Comparison of ENCODE assay signal across 8 cellular contexts in genomic region chr6:29964904-29965872, GRCh38. TPM values are rescaled to one million over a fixed set of nuclear protein-coding genes. Genes with fewer than 3 reads are reported as not detected.
DNase-seq lines count a peak whose midpoint lies in the region; ATAC-seq and TF ChIP-seq lines count a peak whose summit lies in the region.

No MANE protein-coding gene starts in this region.

- no peaks in the 10 kb centered on the region for H3K36me3 Mint-ChIP-seq in neural crest cell (ENCODE audit: low read depth)

- TF ChIP-seq CTCF in DOHH2 (IDR thresholded peaks at IDR 0.05; ENCODE audit: low read depth, low read length, poor library complexity, severe bottlenecking) (no peak), RWPE2 (IDR thresholded peaks at IDR 0.05; ENCODE audit: poor library complexity, severe bottlenecking) (no peak), neural crest cell (conservative IDR thresholded peaks at IDR 0.05) (no peak), suprapubic skin (IDR thresholded peaks at IDR 0.05) (no peak)

- in situ Hi-C loops in GM23248 (cut with MboI), result no loop called here

- H3K79me2 ChIP-seq in DOHH2 (ENCODE audit: control insufficient read depth, low read length), result no peaks in the 10 kb centered on the region
- no peaks in the 10 kb centered on the region for H3K79me2 ChIP-seq in GM23248 (ENCODE audit: insufficient read depth)

- H3K9ac ChIP-seq in GM23248, result peak overlapping the region; percentile 73

- 2% methylated on average over 9 of the region's 9 CpGs for WGBS in GM23248 (ENCODE audit: low coverage in 1 of 2, low lambda C conversion rate in 2 of 2, missing lambda C conversion rate in 2 of 2), 2 experiments
- WGBS in suprapubic skin, result 3% methylated on average over 9 of the region's 9 CpGs

- peak overlapping the region; percentile 98 for H3K27ac Mint-ChIP-seq in neural crest cell (ENCODE audit: unreplicated experiment)

- no peaks in the 10 kb centered on the region for H3K27me3 Mint-ChIP-seq in neural crest cell (ENCODE audit: low read depth)

- H3K9me3 Mint-ChIP-seq in neural crest cell, result no peaks in the 10 kb centered on the region

- DNase-seq in GM23248 (peak; percentile 90), LHCN-M2 (ENCODE audit: low read depth) (peak; percentile 96), RWPE2 (ENCODE audit: low spot score) (no peak), fibroblast of the conjunctiva (ENCODE audit: low read depth) (peak; percentile 65), neural crest cell (ENCODE audit: low read depth, low spot score) (no peak), suprapubic skin (ENCODE audit: low spot score in 2 of 2) (peak in 1 of 2 donors; percentile 84)
- peak; percentile 88 for DNase-seq in activated effector memory CD4-positive, alpha-beta T cell treated with anti-CD3 and anti-CD28 coated beads, Interleukin-2, amount 50 U/mL, for 16 hours

- H3K4me3 Mint-ChIP-seq in neural crest cell, result peak overlapping the region; percentile 75

- ATAC-seq in RWPE2 (ENCODE audit: low read depth), result peak; percentile 88

- peak overlapping the region; percentile 73 for H2AFZ ChIP-seq in GM23248

- H3K27me3 ChIP-seq in DOHH2 (ENCODE audit: control insufficient read depth, low read length) (no peaks in the 10 kb centered on the region), GM23248 (replicated peaks; ENCODE audit: insufficient read depth) (no peaks in the 10 kb centered on the region), RWPE2 (ENCODE audit: insufficient read depth, poor library complexity, severe bottlenecking) (no peaks in the 10 kb centered on the region), suprapubic skin (no peaks in the 10 kb centered on the region)

- H3K4me3 ChIP-seq in DOHH2 (ENCODE audit: low read length), result peak overlapping the region; percentile 69
- peak overlapping the region; percentile 69 for H3K4me3 ChIP-seq in GM23248
- H3K4me3 ChIP-seq in RWPE2 (ENCODE audit: severe bottlenecking), result peak overlapping the region; percentile 2
- peak overlapping the region; percentile 39 for H3K4me3 ChIP-seq in suprapubic skin

- no peaks in the 10 kb centered on the region for H3K36me3 ChIP-seq in DOHH2 (ENCODE audit: control insufficient read depth, low read length)
- no peaks in the 10 kb centered on the region for H3K36me3 ChIP-seq in GM23248 (ENCODE audit: low read depth)
- H3K36me3 ChIP-seq in RWPE2 (ENCODE audit: low read depth), result no peaks in the 10 kb centered on the region
- H3K36me3 ChIP-seq in suprapubic skin, result no peaks in the 10 kb centered on the region

- TF ChIP-seq POLR2A in suprapubic skin (IDR thresholded peaks at IDR 0.05), result no peak

- no peaks in the 10 kb centered on the region for H4K20me1 ChIP-seq in DOHH2 (ENCODE audit: control insufficient read depth, insufficient read depth, low read depth, low read length)
- no peaks in the 10 kb centered on the region for H4K20me1 ChIP-seq in GM23248 (ENCODE audit: insufficient read depth)

- H3K4me1 ChIP-seq in DOHH2 (ENCODE audit: control insufficient read depth, low read length) (peaks cover 34% of the 10 kb centered on the region), GM23248 (ENCODE audit: insufficient read depth) (peaks cover 33% of the 10 kb centered on the region), RWPE2 (ENCODE audit: insufficient read depth, poor library complexity, severe bottlenecking) (peaks cover 48% of the 10 kb centered on the region), suprapubic skin (peaks cover 43% of the 10 kb centered on the region)

- H3K4me2 ChIP-seq in DOHH2 (ENCODE audit: low read length) (peak overlapping the region; percentile 71), GM23248 (ENCODE audit: unreplicated experiment) (peak overlapping the region; percentile 92)

- H3K4me1 Mint-ChIP-seq in neural crest cell, result peaks cover 36% of the 10 kb centered on the region

- no peak for TF ChIP-seq EP300 in suprapubic skin (IDR thresholded peaks at IDR 0.05)

- H3K27ac ChIP-seq in DOHH2 (ENCODE audit: low read depth, low read length) (peak overlapping the region; percentile 73), GM23248 (peak overlapping the region; percentile 79), RWPE2 (ENCODE audit: poor library complexity, severe bottlenecking) (peak overlapping the region; percentile 94), suprapubic skin (peak overlapping the region; percentile 51)

- H3K9me2 ChIP-seq in DOHH2 (replicated peaks; ENCODE audit: control insufficient read depth, low read length) (no peaks in the 10 kb centered on the region), GM23248 (ENCODE audit: insufficient read depth) (no peaks in the 10 kb centered on the region)

- H3K9me3 ChIP-seq in DOHH2 (ENCODE audit: control insufficient read depth, insufficient read depth, low read length), result no peaks in the 10 kb centered on the region
- H3K9me3 ChIP-seq in GM23248 (ENCODE audit: low read depth), result no peaks in the 10 kb centered on the region
- no peaks in the 10 kb centered on the region for H3K9me3 ChIP-seq in RWPE2 (ENCODE audit: severe bottlenecking)
- H3K9me3 ChIP-seq in suprapubic skin, result no peaks in the 10 kb centered on the region

- H3F3A ChIP-seq in DOHH2 (ENCODE audit: control insufficient read depth, insufficient read depth), result peaks cover 15% of the 10 kb centered on the region
- peaks cover 22% of the 10 kb centered on the region for H3F3A ChIP-seq in GM23248 (ENCODE audit: insufficient read depth)

RNA-seq across cellular contexts. Expression of gene HLA-A, which starts 22.9 kb away (rescaled TPM):
- 546 and 634 TPM in 2 replicates for total RNA-seq in GM23248 (2014; rRNA removed; shearing (Covaris generic))
- polyA plus RNA-seq in GM23248 (2016; fragmentation: Nextera tagmentation; extraction: Ambion mirVana), result 508 and 529 TPM in 2 replicates
- total RNA-seq in LHCN-M2 (2014; rRNA removed), result 412 and 438 TPM in 2 replicates
- 309 TPM for polyA plus RNA-seq in LHCN-M2 (2012)
- total RNA-seq in neural crest cell, result 126 and 131 TPM in 2 replicates
- 100 to 1,000 TPM; 455 to 546 (median 499) TPM for total RNA-seq in suprapubic skin

Comparison
In these comparisons a context has a peak if more than half of its experiments do, and no peak if none do; other contexts are left out.
1. H3K4me3 ChIP-seq: peak in every context shown above with its lines; median percentile 69 in DOHH2; 69 in GM23248; 39 in suprapubic skin; 2 in RWPE2.
2. DNase-seq: peak in GM23248 (single experiment), LHCN-M2 (single experiment), activated effector memory CD4-positive, alpha-beta T cell treated with anti-CD3 and anti-CD28 coated beads, Interleukin-2, amount 50 U/mL, for 16 hours (single experiment) and fibroblast of the conjunctiva (single experiment); none in RWPE2 (single experiment) and neural crest cell (single experiment).
3. Peak in every context shown above with its lines, with median percentiles within 50 percentile points of each other: H3K27ac ChIP-seq.